ENCODE assay signal across 24 cellular contexts in the genomic region with DNA sequence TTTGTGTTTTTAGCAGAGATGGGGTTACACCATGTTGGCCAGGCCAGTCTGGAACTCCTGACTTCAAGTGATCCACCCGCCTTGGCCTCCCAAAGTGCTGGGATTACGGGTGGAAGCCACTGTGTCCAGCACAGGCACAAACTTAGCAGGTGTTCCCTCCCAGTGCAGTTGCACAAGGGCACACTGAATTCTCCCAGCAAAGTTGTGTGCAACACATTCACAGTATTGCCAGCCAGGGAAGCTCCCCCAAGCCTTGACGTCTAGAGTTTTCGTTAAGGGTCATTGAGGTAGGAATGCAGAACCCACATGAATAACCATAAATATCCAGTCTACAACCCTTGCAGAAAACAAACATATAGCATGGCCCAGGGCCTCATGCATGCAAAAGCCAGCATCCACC. TPM values are rescaled to one million over a fixed set of nuclear protein-coding genes. Genes with fewer than 3 reads are reported as not detected.
"Had no signal": no experiment of that assay in that cellular context is flagged by ENCODE, and none has a peak within 500 bp of the region (broad histone marks: within the 10 kb centered on the region; RNA-seq: fewer than 3 reads in every experiment).

No MANE protein-coding gene starts in this region.

- H3K27me3 ChIP-seq: MG63 had no signal

- H3K9me3 ChIP-seq: MG63, SK-N-SH had no signal

- H3K4me3 ChIP-seq: MG63 had no signal

- ATAC-seq: HepG2 had no signal

- H3K9ac ChIP-seq: SK-N-SH had no signal

- FAIRE-seq: HepG2, RCC 7860 had no signal

- H3K36me3 ChIP-seq: MG63 had no signal

- DNase-seq: IMR-90, Karpas-422, KG1, MG63, NCI-H1092, NCI-H1105 treated with DMSO at 0.1 percent for 48 hours, NCI-H1417 treated with DMSO at 0.1 percent for 48 hours, NCI-H187, NCI-H2029, NCI-H2081 treated with DMSO at 0.1 percent for 48 hours, NCI-H2171, NCI-H226, NCI-H446, NCI-H510A, NCI-H524 treated with DMSO at 0.1 percent for 48 hours, NCI-H69, NCI-H774, Right ventricle myocardium superior, RPMI8226, SIG-M5, SK-N-SH had no signal

- H3K4me2 ChIP-seq: SK-N-SH had no signal

RNA-seq across cellular contexts. Expression of gene AURKC, which starts 3.4 kb away (rescaled TPM):
- total RNA-seq: SK-MEL-5 had no signal
